25 cellular contexts compared by ENCODE assay signal in genomic region chr22:24878969-24879368, GRCh38.
"Had no signal": no experiment of that assay in that cellular context is flagged by ENCODE, and none has a peak within 500 bp of the region (broad histone marks: within the 10 kb centered on the region; RNA-seq: fewer than 3 reads in every experiment).

No MANE protein-coding gene starts in this region.

- H3K4me3 Mint-ChIP-seq: dendritic cell treated with granulocyte-macrophage colony-stimulating factor and Interleukin-4, amounts not matched to agents 40 ng/mL and 50 ng/mL, for 4 days; effector memory CD8-positive, alpha-beta T cell; naive B cell; nephron; stimulated activated memory B cell treated with anti-CD40 and anti-IgM and Interleukin-4, amounts not matched to agents 10 μg/mL and 1 μg/mL and 100 μg/mL, for 72 hours; stimulated activated naive CD8-positive, alpha-beta T cell treated with anti-CD3 and anti-CD28 coated beads, Interleukin-15, Interleukin-2, amounts not matched to agents 100 ng/mL and 50 ng/mL, for 24 hours had no signal

- H3K9ac ChIP-seq: parathyroid adenoma had no signal

- H2AFZ ChIP-seq: parathyroid adenoma had no signal

- DNase-seq: effector memory CD8-positive, alpha-beta T cell; esophagus squamous epithelium; foreskin fibroblast; left colon; left ventricle myocardium superior; mesenchymal stem cell; naive B cell; occipital lobe; psoas muscle; retina; spleen; stimulated activated CD4-positive, alpha-beta T cell treated with anti-CD3 and anti-CD28 coated beads, Interleukin-15, amount 100 ng/mL, for 24 hours; stimulated activated CD4-positive, alpha-beta T cell treated with anti-CD3 and anti-CD28 coated beads, Interleukin-1b, Interleukin-23, amount 100 ng/mL, for 48 hours; stimulated activated CD4-positive, alpha-beta T cell treated with anti-CD3 and anti-CD28 coated beads, Interleukin-4, amount 100 ng/mL, for 24 hours; upper lobe of right lung had no signal

- H3K27ac ChIP-seq: epithelial cell of prostate, esophagus squamous epithelium, gastroesophageal sphincter, parathyroid adenoma, psoas muscle, spleen, tibial nerve, upper lobe of right lung had no signal

- H3K79me2 ChIP-seq: parathyroid adenoma had no signal

- H3K27ac Mint-ChIP-seq: dendritic cell treated with granulocyte-macrophage colony-stimulating factor and Interleukin-4, amounts not matched to agents 40 ng/mL and 50 ng/mL, for 4 days; effector memory CD8-positive, alpha-beta T cell; nephron; stimulated activated memory B cell treated with anti-CD40 and anti-IgM and Interleukin-4, amounts not matched to agents 10 μg/mL and 1 μg/mL and 100 μg/mL, for 72 hours; stimulated activated naive CD8-positive, alpha-beta T cell treated with anti-CD3 and anti-CD28 coated beads, Interleukin-15, Interleukin-2, amounts not matched to agents 100 ng/mL and 50 ng/mL, for 24 hours had no signal

- ATAC-seq: effector memory CD8-positive, alpha-beta T cell; gastroesophageal sphincter; left colon; left ventricle myocardium superior; psoas muscle; sciatic nerve; stimulated activated memory B cell treated with anti-CD40 and anti-IgM and Interleukin-4, amounts not matched to agents 10 μg/mL and 1 μg/mL and 100 μg/mL, for 72 hours; upper lobe of right lung had no signal

- H3K27me3 Mint-ChIP-seq: dendritic cell treated with granulocyte-macrophage colony-stimulating factor and Interleukin-4, amounts not matched to agents 40 ng/mL and 50 ng/mL, for 4 days; effector memory CD8-positive, alpha-beta T cell; stimulated activated memory B cell treated with anti-CD40 and anti-IgM and Interleukin-4, amounts not matched to agents 10 μg/mL and 1 μg/mL and 100 μg/mL, for 72 hours; stimulated activated naive CD8-positive, alpha-beta T cell treated with anti-CD3 and anti-CD28 coated beads, Interleukin-15, Interleukin-2, amounts not matched to agents 100 ng/mL and 50 ng/mL, for 24 hours had no signal

- H3K36me3 ChIP-seq: esophagus squamous epithelium, upper lobe of right lung had no signal

- H3K4me1 ChIP-seq: esophagus squamous epithelium, gastroesophageal sphincter, parathyroid adenoma, psoas muscle, spleen, tibial nerve, upper lobe of right lung had no signal

- H3K27me3 ChIP-seq: esophagus squamous epithelium, gastroesophageal sphincter, tibial nerve, upper lobe of right lung had no signal

- H3K4me3 ChIP-seq: esophagus squamous epithelium, gastroesophageal sphincter, lung, psoas muscle, spleen, tibial nerve, upper lobe of right lung had no signal

- H3K9me3 ChIP-seq: esophagus squamous epithelium, gastroesophageal sphincter, psoas muscle, upper lobe of right lung had no signal

- H3K36me3 Mint-ChIP-seq: stimulated activated memory B cell treated with anti-CD40 and anti-IgM and Interleukin-4, amounts not matched to agents 10 μg/mL and 1 μg/mL and 100 μg/mL, for 72 hours had no signal

- H3K4me1 Mint-ChIP-seq: naive B cell; nephron; stimulated activated memory B cell treated with anti-CD40 and anti-IgM and Interleukin-4, amounts not matched to agents 10 μg/mL and 1 μg/mL and 100 μg/mL, for 72 hours had no signal

- H3K9me3 Mint-ChIP-seq: nephron; stimulated activated naive CD8-positive, alpha-beta T cell treated with anti-CD3 and anti-CD28 coated beads, Interleukin-15, Interleukin-2, amounts not matched to agents 100 ng/mL and 50 ng/mL, for 24 hours had no signal
